ENCODE assay signal across 15 cellular contexts in the genomic region with DNA sequence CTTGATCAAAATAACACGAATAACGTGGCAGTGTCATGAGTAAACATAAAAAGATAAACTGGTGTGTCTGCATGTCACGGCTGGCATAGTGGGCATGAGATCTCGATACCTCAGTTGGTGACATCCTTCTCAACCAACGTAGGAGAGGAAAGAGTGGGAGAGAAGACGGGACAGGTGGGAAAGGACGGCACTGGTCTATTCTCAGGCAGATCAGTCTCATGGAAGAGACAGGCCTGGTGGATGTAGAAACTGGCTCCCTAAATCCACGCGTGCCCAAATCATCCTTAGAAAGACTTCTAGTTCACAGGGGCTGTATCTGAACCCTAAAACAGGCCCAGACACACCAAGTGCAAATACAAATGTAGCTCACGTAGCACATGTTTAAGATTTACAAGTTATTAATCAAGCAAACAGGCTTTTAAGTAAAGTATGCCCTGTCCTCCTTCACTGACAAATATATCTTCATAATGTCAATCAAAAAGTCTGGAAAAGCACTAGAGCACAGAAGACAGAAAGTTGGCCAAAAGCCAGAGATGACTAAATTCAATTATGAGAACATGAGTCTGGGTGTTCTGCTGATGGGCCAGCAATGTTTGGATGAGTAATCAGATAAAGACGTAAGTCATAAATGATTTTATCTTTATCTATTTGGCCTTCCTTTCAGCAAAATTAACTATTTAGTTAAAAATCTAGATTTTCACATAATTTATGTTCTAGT. TPM values are rescaled to one million over a fixed set of nuclear protein-coding genes. Genes with fewer than 3 reads are reported as not detected.
A peak's percentile ranks its signal among the peaks of the same experiment; 100 is the strongest.
DNase-seq lines count a peak whose midpoint lies in the region; TF ChIP-seq lines count a peak whose summit lies in the region.
"Had no signal": no experiment of that assay in that cellular context is flagged by ENCODE, and none has a peak within 500 bp of the region (broad histone marks: within the 10 kb centered on the region; RNA-seq: fewer than 3 reads in every experiment).

No MANE protein-coding gene starts in this region.

- intact Hi-C loops in dorsolateral prefrontal cortex (cut with DNase I): no loop called here

- DNase-seq in activated CD4-positive, alpha-beta T cell treated with anti-CD3 and anti-CD28 coated beads for 4 hours: peak; percentile 6 to 17
- no peak for DNase-seq in activated CD4-positive, alpha-beta T cell treated with anti-CD3 and anti-CD28 coated beads, Interleukin-2, amount 50 U/mL, for 4 hours
- peak; percentile 36 for DNase-seq in NCI-H460 (ENCODE audit: extremely low read depth, low read depth)
- peak; percentile 47 for DNase-seq in choroid plexus epithelial cell (ENCODE audit: low read depth)
- peak; percentile 33 for DNase-seq in renal cortical epithelial cell (ENCODE audit: low read depth)
- DNase-seq in medulla oblongata (ENCODE audit: extremely low spot score): no peak
- DNase-seq in AML-193 (lab: John Stamatoyannopoulos, UW): no peak
- no peak for DNase-seq in dorsolateral prefrontal cortex
- DNase-seq: activated CD4-positive, alpha-beta T cell treated with anti-CD3 and anti-CD28 coated beads, Interleukin-2, amount 10 ng/mL, durations not matched to agents 7 days and 5 days; amniotic stem cell; GDM1; islet precursor cell; pancreas; stimulated activated CD4-positive, alpha-beta T cell treated with anti-CD3 and anti-CD28 coated beads, Interleukin-2, amount 100 ng/mL, for 48 hours had no signal

- H3K27me3 ChIP-seq in dorsolateral prefrontal cortex: no peaks in the 10 kb centered on the region
- H3K27me3 ChIP-seq: esophagus muscularis mucosa, pancreas had no signal

- H3K27ac ChIP-seq in dorsolateral prefrontal cortex: no peak overlapping the region
- H3K27ac ChIP-seq: esophagus muscularis mucosa, pancreas had no signal

- no peak for TF ChIP-seq CTCF in choroid plexus epithelial cell (conservative IDR thresholded peaks at IDR 0.05; ENCODE audit: low read depth, low read length)
- TF ChIP-seq CTCF in dorsolateral prefrontal cortex (IDR thresholded peaks at IDR 0.05 in 54 of 56, conservative IDR thresholded peaks at IDR 0.05 in 2 of 56; ENCODE audit: low read depth in 1 of 56, partially characterized antibody in 56 of 56): no peak

- no peak overlapping the region for H3K4me3 ChIP-seq in choroid plexus epithelial cell (ENCODE audit: low read depth, low read length)
- no peak overlapping the region for H3K4me3 ChIP-seq in dorsolateral prefrontal cortex
- H3K4me3 ChIP-seq: esophagus muscularis mucosa, pancreas had no signal

RNA-seq across cellular contexts. Expression of gene SFMBT2, which starts 56.3 kb away (rescaled TPM):
- total RNA-seq in NCI-H460 (2014; rRNA removed; shearing (Covaris generic)): 3.8 and 4.0 TPM in 2 replicates
- 2.0 and 2.7 TPM in 2 replicates for polyA plus RNA-seq in NCI-H460 (2014; cell fraction: nucleus; rRNA removed)
- total RNA-seq in renal cortical epithelial cell (0.35 and 0.45 TPM in 2 replicates), dorsolateral prefrontal cortex (10 to 100 TPM; 14.7 to 38.1 (median 24.3) TPM)

Comparison
In these comparisons a context has a peak if more than half of its experiments do, and no peak if none do; other contexts are left out.
1. DNase-seq: peak in activated CD4-positive, alpha-beta T cell treated with anti-CD3 and anti-CD28 coated beads for 4 hours (2 of 2), NCI-H460 (single experiment), choroid plexus epithelial cell (single experiment) and renal cortical epithelial cell (single experiment); none in activated CD4-positive, alpha-beta T cell treated with anti-CD3 and anti-CD28 coated beads, Interleukin-2, amount 50 U/mL, for 4 hours (0 of 2), medulla oblongata (single experiment), AML-193 (0 of 2) and dorsolateral prefrontal cortex (0 of 10).